ENCODE assay signal across 1 cellular context in genomic region chr20:35710884-35711587, GRCh38.
TF ChIP-seq lines count a peak whose summit lies in the region.

No MANE protein-coding gene starts in this region.

TF ChIP-seq in GM23338, 12 proteins besides CTCF, POLR2A, EP300 and RAD21 (continued from another document):
- no peak for TF ChIP-seq REST (IDR thresholded peaks at IDR 0.05; ENCODE audit: unreplicated experiment)
- TF ChIP-seq ZNF114 (CRISPR knock-in tag; IDR thresholded peaks at IDR 0.05), result no peak
- no peak for TF ChIP-seq STAT1 (IDR thresholded peaks at IDR 0.05; ENCODE audit: unreplicated experiment)
- no peak for TF ChIP-seq EZH2 (IDR thresholded peaks at IDR 0.05; ENCODE audit: low read depth, unreplicated experiment)
- no peak for TF ChIP-seq ZNF462 (CRISPR knock-in tag; IDR thresholded peaks at IDR 0.05)
- no peak for TF ChIP-seq ETS1 (IDR thresholded peaks at IDR 0.05)
- no peak for TF ChIP-seq JUNB (IDR thresholded peaks at IDR 0.05; ENCODE audit: unreplicated experiment)
- TF ChIP-seq ZNF331 (CRISPR knock-in tag; IDR thresholded peaks at IDR 0.05; ENCODE audit: low read depth), result no peak
